8 cellular contexts compared by ENCODE assay signal in genomic region chr15:50910426-50910795, GRCh38. TPM values are rescaled to one million over a fixed set of nuclear protein-coding genes. Genes with fewer than 3 reads are reported as not detected.
A peak's percentile ranks its signal among the peaks of the same experiment; 100 is the strongest.
DNase-seq lines count a peak whose midpoint lies in the region; ATAC-seq and TF ChIP-seq lines count a peak whose summit lies in the region.
"Not testable (repeated sequence)": the region's sequence is repeated elsewhere in the genome, so short reads cannot be mapped to it uniquely, and the experiment has no call there.

No MANE protein-coding gene starts in this region.

- H3K4me3 Mint-ChIP-seq in CD14-positive monocyte = peak overlapping the region in 1 of 2 donors; percentile 71
- H3K4me3 Mint-ChIP-seq in activated naive CD4-positive, alpha-beta T cell treated with anti-CD3 and anti-CD28 coated beads, Interleukin-2, amount 50 U/mL, for 24 hours = peak overlapping the region; percentile 52
- peak overlapping the region; percentile 86 for H3K4me3 Mint-ChIP-seq in neural crest cell

- H3K4me1 Mint-ChIP-seq in CD14-positive monocyte = peaks cover 39% of the 10 kb centered on the region
- H3K4me1 Mint-ChIP-seq in activated naive CD4-positive, alpha-beta T cell treated with anti-CD3 and anti-CD28 coated beads, Interleukin-2, amount 50 U/mL, for 24 hours = peaks cover 34% of the 10 kb centered on the region
- peaks cover 21% of the 10 kb centered on the region for H3K4me1 Mint-ChIP-seq in neural crest cell

- H3K27me3 Mint-ChIP-seq in CD14-positive monocyte (ENCODE audit: low read depth in 3 of 3); activated naive CD4-positive, alpha-beta T cell treated with anti-CD3 and anti-CD28 coated beads, Interleukin-2, amount 50 U/mL, for 24 hours; neural crest cell (ENCODE audit: low read depth): not testable (repeated sequence)

- H3K4me1 ChIP-seq in gastroesophageal sphincter = peaks cover 0 to 33% (median 19%) of the 10 kb centered on the region in 3 donors
- H3K4me1 ChIP-seq in upper lobe of right lung = peaks cover 29% of the 10 kb centered on the region

- not testable (repeated sequence) for TF ChIP-seq POLR2A in gastroesophageal sphincter (IDR thresholded peaks at IDR 0.05)

- peak overlapping the region; percentile 3 to 79 (median 72) for H3K27ac Mint-ChIP-seq in CD14-positive monocyte
- H3K27ac Mint-ChIP-seq in activated naive CD4-positive, alpha-beta T cell treated with anti-CD3 and anti-CD28 coated beads, Interleukin-2, amount 50 U/mL, for 24 hours; neural crest cell (ENCODE audit: unreplicated experiment): not testable (repeated sequence)

- not testable (repeated sequence) for TF ChIP-seq EP300 in gastroesophageal sphincter (IDR thresholded peaks at IDR 0.05)

- not testable (repeated sequence) for H3K9me3 Mint-ChIP-seq in CD14-positive monocyte; activated naive CD4-positive, alpha-beta T cell treated with anti-CD3 and anti-CD28 coated beads, Interleukin-2, amount 50 U/mL, for 24 hours; neural crest cell

- TF ChIP-seq CTCF in CD14-positive monocyte (IDR thresholded peaks at IDR 0.05); HFF-Myc (IDR thresholded peaks at IDR 0.05; ENCODE audit: low read depth, low read length, missing control alignments); coronary artery (IDR thresholded peaks at IDR 0.05); gastroesophageal sphincter (IDR thresholded peaks at IDR 0.05); neural crest cell (conservative IDR thresholded peaks at IDR 0.05); upper lobe of right lung (IDR thresholded peaks at IDR 0.05): not testable (repeated sequence)

- H3K4me3 ChIP-seq in HFF-Myc (replicated peaks; ENCODE audit: low read depth, low read length) (peak overlapping the region; percentile 93), coronary artery (peak overlapping the region; percentile 93), upper lobe of right lung (peak overlapping the region; percentile 93)
- not testable (repeated sequence) for H3K4me3 ChIP-seq in gastroesophageal sphincter

- ATAC-seq in SK-N-SH treated with all-trans-retinoic acid at 6 μM for 48 hours = peak; percentile 15; the same call in 2 of the 3 replicates
- ATAC-seq in gastroesophageal sphincter = peak; percentile 24
- ATAC-seq in upper lobe of right lung = not testable (repeated sequence)

- peaks cover 15 to 25% of the 10 kb centered on the region in 2 donors for H3K36me3 Mint-ChIP-seq in CD14-positive monocyte
- H3K36me3 Mint-ChIP-seq in activated naive CD4-positive, alpha-beta T cell treated with anti-CD3 and anti-CD28 coated beads, Interleukin-2, amount 50 U/mL, for 24 hours = peaks cover 11% of the 10 kb centered on the region
- H3K36me3 Mint-ChIP-seq in neural crest cell (ENCODE audit: low read depth) = not testable (repeated sequence)

- 33 to 37% methylated on average over 3 of the region's 3 CpGs for WGBS in gastroesophageal sphincter (ENCODE audit: low coverage in 1 of 2), 2 donors

- intact Hi-C loops in CD14-positive monocyte (cut with micrococcal nuclease) = loop anchor here in 1 of 2 donors (10.0 kb wide), 1 partner anchor 556 kb away; the partner anchor contains the start of gene GABPB1
- intact Hi-C loops in upper lobe of right lung (cut with DNase I) = not testable (repeated sequence)

- H3K27me3 ChIP-seq in gastroesophageal sphincter, upper lobe of right lung: not testable (repeated sequence)

- not testable (repeated sequence) for DNase-seq in CD14-positive monocyte (ENCODE audit: low spot score); HFF-Myc (ENCODE audit: extremely low read depth, low read depth); coronary artery (ENCODE audit: low spot score); neural crest cell (ENCODE audit: low read depth, low spot score); upper lobe of right lung

- H3K27ac ChIP-seq in coronary artery = not testable (repeated sequence)
- peak overlapping the region in 2 of 4 donors; percentile 37 to 99 for H3K27ac ChIP-seq in gastroesophageal sphincter
- peak overlapping the region; percentile 7 for H3K27ac ChIP-seq in upper lobe of right lung

- not testable (repeated sequence) for H3K9me3 ChIP-seq in gastroesophageal sphincter, upper lobe of right lung

- peaks cover 0 to 32% of the 10 kb centered on the region in 2 donors for H3K36me3 ChIP-seq in gastroesophageal sphincter
- peaks cover 41% of the 10 kb centered on the region for H3K36me3 ChIP-seq in upper lobe of right lung

RNA-seq across cellular contexts. Expression of gene AP4E1, which starts 1.9 kb away (rescaled TPM):
- polyA plus RNA-seq in CD14-positive monocyte = 1 to 10 TPM; 5.3 to 7.7 TPM
- total RNA-seq in gastroesophageal sphincter (10 to 100 TPM; 10.6 to 18.5 (median 14.0) TPM), neural crest cell (10.8 and 11.7 TPM in 2 replicates), upper lobe of right lung (10.8 TPM)
